ENCODE assay signal across 2 cellular contexts in the genomic region with DNA sequence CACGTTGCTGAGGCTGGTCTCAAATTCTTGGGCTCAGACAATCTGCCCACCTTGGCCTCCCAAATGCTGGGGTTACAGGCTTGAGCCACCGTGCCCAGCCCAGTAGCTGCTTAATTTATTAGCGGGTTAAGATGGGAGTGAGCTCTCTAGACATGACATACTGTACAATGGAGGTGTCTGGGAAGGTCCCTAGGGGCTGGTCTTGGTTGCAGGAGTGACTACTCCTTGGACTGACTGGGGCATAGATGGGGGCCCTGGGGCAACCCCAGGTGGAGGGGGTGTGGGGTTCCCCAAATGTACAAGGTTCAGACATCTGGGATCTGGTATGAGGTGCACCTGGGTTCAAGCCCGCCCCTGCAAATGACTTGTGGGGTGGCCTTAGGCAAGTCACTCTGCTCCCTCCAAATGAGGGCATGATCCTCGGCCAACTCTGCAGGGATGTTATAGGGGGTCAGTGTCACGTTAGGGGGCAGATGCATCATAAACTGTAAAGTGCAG.
TF ChIP-seq lines count a peak whose summit lies in the region.

No MANE protein-coding gene starts in this region.

TF ChIP-seq in HEK293, 187 proteins besides CTCF, POLR2A, EP300 and RAD21:
- peak; percentile 37; the same call in 1 of the 2 replicates for TF ChIP-seq GLIS2 (tag by site-specific recombination; IDR thresholded peaks at IDR 0.05)
- no peak for TF ChIP-seq ZNF18 (tag by site-specific recombination; IDR thresholded peaks at IDR 0.05)
- peak; percentile 23; the same call in 1 of the 2 replicates for TF ChIP-seq GLIS1 (tag by site-specific recombination; IDR thresholded peaks at IDR 0.05)

TF ChIP-seq in HepG2, 621 proteins besides CTCF, POLR2A, EP300 and RAD21:
- TF ChIP-seq RARG (CRISPR knock-in tag; IDR thresholded peaks at IDR 0.05; ENCODE audit: low read depth) = no peak
- no peak for TF ChIP-seq ZNF598 (CRISPR knock-in tag; IDR thresholded peaks at IDR 0.05; ENCODE audit: borderline replicate concordance)
- TF ChIP-seq HDAC1 (CRISPR knock-in tag; IDR thresholded peaks at IDR 0.05) = no peak
- TF ChIP-seq IRF1 (CRISPR knock-in tag; IDR thresholded peaks at IDR 0.05; ENCODE audit: low read depth) = no peak
- no peak for TF ChIP-seq SUZ12 (IDR thresholded peaks at IDR 0.05; ENCODE audit: low read depth, low read length)
- TF ChIP-seq NR1H2 (CRISPR knock-in tag; IDR thresholded peaks at IDR 0.05; ENCODE audit: borderline replicate concordance, low read depth) = no peak
- TF ChIP-seq JARID2 (CRISPR knock-in tag; IDR thresholded peaks at IDR 0.05; ENCODE audit: insufficient replicate concordance) = no peak
- no peak for TF ChIP-seq ZNF251 (CRISPR knock-in tag; IDR thresholded peaks at IDR 0.05)
- TF ChIP-seq PLRG1 (conservative IDR thresholded peaks at IDR 0.05) = no peak
- no peak for TF ChIP-seq ZNF672 (CRISPR knock-in tag; IDR thresholded peaks at IDR 0.05)
- TF ChIP-seq, protein P1, sequence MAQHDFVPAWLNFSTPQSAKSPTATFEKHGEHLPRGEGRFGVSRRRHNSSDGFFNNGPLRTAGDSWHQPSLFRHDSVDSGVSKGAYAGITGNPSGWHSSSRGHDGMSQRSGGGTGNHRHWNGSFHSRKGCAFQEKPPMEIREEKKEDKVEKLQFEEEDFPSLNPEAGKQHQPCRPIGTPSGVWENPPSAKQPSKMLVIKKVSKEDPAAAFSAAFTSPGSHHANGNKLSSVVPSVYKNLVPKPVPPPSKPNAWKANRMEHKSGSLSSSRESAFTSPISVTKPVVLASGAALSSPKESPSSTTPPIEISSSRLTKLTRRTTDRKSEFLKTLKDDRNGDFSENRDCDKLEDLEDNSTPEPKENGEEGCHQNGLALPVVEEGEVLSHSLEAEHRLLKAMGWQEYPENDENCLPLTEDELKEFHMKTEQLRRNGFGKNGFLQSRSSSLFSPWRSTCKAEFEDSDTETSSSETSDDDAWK (CRISPR knock-in tag; IDR thresholded peaks at IDR 0.05) = no peak
- TF ChIP-seq CEBPZ (IDR thresholded peaks at IDR 0.05; ENCODE audit: low read length) = no peak
- TF ChIP-seq SALL2 (CRISPR knock-in tag; IDR thresholded peaks at IDR 0.05) = no peak
- TF ChIP-seq RFX3 (CRISPR knock-in tag; IDR thresholded peaks at IDR 0.05) = no peak
- no peak for TF ChIP-seq ZNF343 (CRISPR knock-in tag; IDR thresholded peaks at IDR 0.05)
- TF ChIP-seq ZNF720 (CRISPR knock-in tag; IDR thresholded peaks at IDR 0.05) = no peak
- TF ChIP-seq, protein P2, sequence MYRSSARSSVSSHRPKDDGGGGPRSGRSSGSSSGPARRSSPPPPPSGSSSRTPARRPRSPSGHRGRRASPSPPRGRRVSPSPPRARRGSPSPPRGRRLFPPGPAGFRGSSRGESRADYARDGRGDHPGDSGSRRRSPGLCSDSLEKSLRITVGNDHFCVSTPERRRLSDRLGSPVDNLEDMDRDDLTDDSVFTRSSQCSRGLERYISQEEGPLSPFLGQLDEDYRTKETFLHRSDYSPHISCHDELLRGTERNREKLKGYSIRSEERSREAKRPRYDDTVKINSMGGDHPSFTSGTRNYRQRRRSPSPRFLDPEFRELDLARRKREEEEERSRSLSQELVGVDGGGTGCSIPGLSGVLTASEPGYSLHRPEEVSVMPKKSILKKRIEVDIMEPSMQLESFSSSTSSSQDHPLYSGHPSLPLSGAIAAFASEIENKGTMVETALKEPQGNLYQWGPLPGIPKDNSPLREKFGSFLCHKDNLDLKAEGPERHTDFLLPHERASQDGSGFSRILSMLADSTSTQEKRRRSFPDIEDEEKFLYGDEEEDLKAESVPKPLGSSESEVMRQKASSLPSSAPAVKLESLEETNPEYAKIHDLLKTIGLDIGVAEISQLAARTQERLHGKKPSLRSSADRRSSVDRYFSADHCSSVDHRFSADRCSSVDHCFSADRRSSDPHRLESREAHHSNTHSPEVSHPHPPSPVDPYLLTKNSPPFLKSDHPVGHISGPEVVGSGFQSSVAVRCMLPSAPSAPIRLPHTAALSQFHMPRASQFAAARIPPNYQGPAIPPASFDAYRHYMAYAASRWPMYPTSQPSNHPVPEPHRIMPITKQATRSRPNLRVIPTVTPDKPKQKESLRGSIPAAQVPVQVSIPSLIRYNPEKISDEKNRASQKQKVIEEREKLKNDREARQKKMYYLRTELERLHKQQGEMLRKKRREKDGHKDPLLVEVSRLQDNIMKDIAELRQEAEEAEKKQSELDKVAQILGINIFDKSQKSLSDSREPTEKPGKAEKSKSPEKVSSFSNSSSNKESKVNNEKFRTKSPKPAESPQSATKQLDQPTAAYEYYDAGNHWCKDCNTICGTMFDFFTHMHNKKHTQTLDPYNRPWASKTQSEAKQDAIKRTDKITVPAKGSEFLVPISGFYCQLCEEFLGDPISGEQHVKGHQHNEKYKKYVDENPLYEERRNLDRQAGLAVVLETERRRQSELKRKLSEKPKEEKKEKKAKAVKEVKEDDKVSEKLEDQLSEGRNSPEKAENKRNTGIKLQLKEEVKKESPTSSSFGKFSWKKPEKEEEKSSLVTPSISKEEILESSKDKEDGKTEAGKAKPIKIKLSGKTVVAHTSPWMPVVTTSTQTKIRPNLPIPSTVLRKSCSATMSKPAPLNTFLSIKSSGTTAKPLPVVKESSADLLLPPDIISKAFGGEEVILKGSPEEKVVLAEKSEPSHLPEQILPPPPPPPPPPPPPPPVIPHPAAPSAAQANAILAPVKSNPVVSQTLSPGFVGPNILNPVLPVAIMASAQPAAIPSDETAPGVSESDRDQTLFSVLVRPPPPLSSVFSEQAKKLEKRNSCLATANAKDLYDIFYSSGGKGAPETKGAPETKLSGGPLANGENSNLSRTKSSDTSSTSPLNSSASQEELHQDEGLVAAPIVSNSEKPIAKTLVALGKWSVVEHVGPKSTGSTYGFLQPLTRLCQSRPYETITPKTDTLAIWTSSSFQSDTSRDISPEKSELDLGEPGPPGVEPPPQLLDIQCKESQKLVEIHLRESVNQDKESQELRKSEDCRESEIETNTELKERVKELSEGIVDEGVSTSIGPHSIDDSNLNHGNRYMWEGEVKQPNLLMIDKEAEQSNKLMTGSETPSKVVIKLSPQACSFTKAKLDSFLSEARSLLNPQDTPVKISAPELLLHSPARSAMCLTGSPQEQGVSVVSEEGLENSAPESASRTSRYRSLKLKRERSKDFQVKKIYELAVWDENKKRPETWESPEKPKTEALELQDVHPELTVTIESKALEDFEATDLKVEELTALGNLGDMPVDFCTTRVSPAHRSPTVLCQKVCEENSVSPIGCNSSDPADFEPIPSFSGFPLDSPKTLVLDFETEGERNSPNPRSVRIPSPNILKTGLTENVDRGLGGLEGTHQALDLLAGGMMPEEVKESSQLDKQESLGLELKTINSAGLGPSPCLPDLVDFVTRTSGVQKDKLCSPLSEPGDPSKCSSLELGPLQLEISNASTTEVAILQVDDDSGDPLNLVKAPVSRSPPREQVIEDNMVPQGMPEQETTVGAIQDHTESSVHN (CRISPR knock-in tag; IDR thresholded peaks at IDR 0.05) = no peak
- TF ChIP-seq, protein P3, sequence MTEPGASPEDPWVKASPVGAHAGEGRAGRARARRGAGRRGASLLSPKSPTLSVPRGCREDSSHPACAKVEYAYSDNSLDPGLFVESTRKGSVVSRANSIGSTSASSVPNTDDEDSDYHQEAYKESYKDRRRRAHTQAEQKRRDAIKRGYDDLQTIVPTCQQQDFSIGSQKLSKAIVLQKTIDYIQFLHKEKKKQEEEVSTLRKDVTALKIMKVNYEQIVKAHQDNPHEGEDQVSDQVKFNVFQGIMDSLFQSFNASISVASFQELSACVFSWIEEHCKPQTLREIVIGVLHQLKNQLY (CRISPR knock-in tag; IDR thresholded peaks at IDR 0.05) = no peak
- TF ChIP-seq ZNF781 (CRISPR knock-in tag; IDR thresholded peaks at IDR 0.05; ENCODE audit: borderline replicate concordance, not compliant biosample characterization) = no peak
- no peak for TF ChIP-seq NR2C2 (CRISPR knock-in tag; IDR thresholded peaks at IDR 0.05; ENCODE audit: borderline replicate concordance)
TF ChIP-seq in HepG2: peak in this region for 0.
